In the genomic region with DNA sequence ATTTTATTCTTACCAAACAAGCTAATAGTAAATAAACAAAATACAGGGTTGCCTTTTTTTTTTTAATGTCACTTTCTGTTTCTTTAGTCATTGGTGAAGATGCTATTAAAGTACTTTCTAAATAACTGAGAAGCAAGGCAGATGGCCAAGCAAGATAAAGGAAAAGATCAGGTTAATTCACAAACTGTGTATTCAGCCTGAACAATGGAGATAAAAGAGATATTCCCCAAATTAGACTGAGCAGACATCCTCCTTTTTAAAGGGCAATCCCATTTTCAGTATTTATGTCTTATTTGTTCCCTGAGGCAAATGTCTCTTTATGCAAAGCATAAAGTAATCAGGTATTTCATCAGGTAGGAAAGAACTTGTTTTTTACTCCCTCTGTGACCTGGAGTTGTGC, we compare ENCODE assay signal across 15 cellular contexts. TPM values are rescaled to one million over a fixed set of nuclear protein-coding genes. Genes with fewer than 3 reads are reported as not detected.
DNase-seq lines count a peak whose midpoint lies in the region; ATAC-seq and TF ChIP-seq lines count a peak whose summit lies in the region.
"Had no signal": no experiment of that assay in that cellular context is flagged by ENCODE, and none has a peak within 500 bp of the region (broad histone marks: within the 10 kb centered on the region; RNA-seq: fewer than 3 reads in every experiment).

No MANE protein-coding gene starts in this region.

- no peaks in the 10 kb centered on the region for H3K36me3 Mint-ChIP-seq in CD4-positive, alpha-beta T cell (ENCODE audit: low read depth)
- H3K36me3 Mint-ChIP-seq: T-cell had no signal

- no peaks in the 10 kb centered on the region for H3K27me3 ChIP-seq in psoas muscle (ENCODE audit: insufficient read depth in 3 of 3, low read length in 2 of 3)
- no peaks in the 10 kb centered on the region for H3K27me3 ChIP-seq in CD4-positive, alpha-beta T cell (ENCODE audit: control insufficient read depth, insufficient read depth, low read length)
- H3K27me3 ChIP-seq: Peyer's patch had no signal

- H3K4me1 ChIP-seq in psoas muscle = peaks cover 10% of the 10 kb centered on the region
- H3K4me1 ChIP-seq: Peyer's patch had no signal

- no peak overlapping the region for H3K4me3 Mint-ChIP-seq in CD4-positive, alpha-beta T cell
- H3K4me3 Mint-ChIP-seq: T-cell had no signal

- no peak for ATAC-seq in SK-N-SH treated with all-trans-retinoic acid at 6 μM for 48 hours
- ATAC-seq in psoas muscle = no peak
- no peak for ATAC-seq in CD4-positive, alpha-beta T cell (ENCODE audit: poor library complexity)
- ATAC-seq: T-cell had no signal

- in situ Hi-C loops in GM13976 (cut with MboI; ENCODE audit: low sequenced_read_pairs, unreplicated experiment) = loop anchor here (25.0 kb wide), 1 partner anchor 362 kb away; no protein-coding TSS in a partner anchor

- H3K4me3 ChIP-seq in psoas muscle = peak overlapping the region; percentile 55
- H3K4me3 ChIP-seq: HAP-1, Peyer's patch had no signal

- CTCF ChIA-PET in CD4-positive, alpha-beta T cell (lab: Charles Lee) = no interaction called here

- intact Hi-C loops in psoas muscle (cut with DNase I) = no loop called here
- intact Hi-C loops in CD4-positive, alpha-beta T cell (cut with DNase I, micrococcal nuclease) = no loop called here

- DNase-seq in DMS 273 (lab: John Stamatoyannopoulos, UW; ENCODE audit: unreplicated experiment) (peak; percentile 30), DMS 273 treated with DMSO at 0.1 percent for 48 hours (lab: John Stamatoyannopoulos, UW) (no peak), M059J (ENCODE audit: low read depth) (peak; percentile 41), psoas muscle (no peak), GM13976 (ENCODE audit: low spot score) (no peak)
- no peak for DNase-seq in CD4-positive, alpha-beta T cell
- no peak for DNase-seq in activated effector memory CD4-positive, alpha-beta T cell treated with anti-CD3 and anti-CD28 coated beads, Interleukin-2, amount 50 U/mL, for 16 hours
- DNase-seq: EL, NCI-H1694, NCI-H446, NCI-H774, T-cell had no signal

- H3K27ac ChIP-seq in psoas muscle = peak overlapping the region; percentile 77
- H3K27ac ChIP-seq in CD4-positive, alpha-beta T cell (ENCODE audit: low read depth, low read length) = no peak overlapping the region
- H3K27ac ChIP-seq: Peyer's patch had no signal

- POLR2A ChIA-PET in CD4-positive, alpha-beta T cell (lab: Charles Lee) = no interaction called here

- no peak for TF ChIP-seq CTCF in psoas muscle (IDR thresholded peaks at IDR 0.05)
- no peak for TF ChIP-seq CTCF in CD4-positive, alpha-beta T cell (IDR thresholded peaks at IDR 0.05)
- no peak for TF ChIP-seq CTCF in GM13976 (IDR thresholded peaks at IDR 0.05; ENCODE audit: borderline replicate concordance, control extremely low read depth, extremely low read depth, insufficient read depth, missing control alignments)

- no peaks in the 10 kb centered on the region for H3K27me3 Mint-ChIP-seq in CD4-positive, alpha-beta T cell
- H3K27me3 Mint-ChIP-seq: T-cell had no signal

- H3K9me3 Mint-ChIP-seq in CD4-positive, alpha-beta T cell = no peaks in the 10 kb centered on the region
- H3K9me3 Mint-ChIP-seq: T-cell had no signal

- H3K9me3 ChIP-seq in psoas muscle = no peaks in the 10 kb centered on the region
- peaks cover under 1% of the 10 kb centered on the region for H3K9me3 ChIP-seq in CD4-positive, alpha-beta T cell (ENCODE audit: control insufficient read depth, low read length)
- H3K9me3 ChIP-seq: HAP-1 had no signal

- no peaks in the 10 kb centered on the region for H3K4me1 Mint-ChIP-seq in CD4-positive, alpha-beta T cell (ENCODE audit: low read depth)
- H3K4me1 Mint-ChIP-seq: T-cell had no signal

- H3K36me3 ChIP-seq in psoas muscle (ENCODE audit: insufficient read depth in 1 of 2, low read depth in 1 of 2) = no peaks in the 10 kb centered on the region
- H3K36me3 ChIP-seq: HAP-1, Peyer's patch had no signal

- H3K27ac Mint-ChIP-seq in CD4-positive, alpha-beta T cell = no peak overlapping the region
- H3K27ac Mint-ChIP-seq: T-cell had no signal

TF ChIP-seq in SK-N-SH treated with all-trans-retinoic acid at 6 μM for 48 hours, 23 proteins besides CTCF, POLR2A, EP300 and RAD21:
- TF ChIP-seq ZNF70 (CRISPR knock-in tag; IDR thresholded peaks at IDR 0.05) (0 out of 2 replicates have a peak, but pooled peaks have one; percentile 32), TCF4 (CRISPR knock-in tag; IDR thresholded peaks at IDR 0.05; ENCODE audit: borderline replicate concordance) (peak; percentile 66), ZFP3 (CRISPR knock-in tag; IDR thresholded peaks at IDR 0.05) (no peak), ISL1 (CRISPR knock-in tag; IDR thresholded peaks at IDR 0.05) (no peak)

RNA-seq across cellular contexts. Expression of a gene that starts 23.2 kb away (rescaled TPM):
- total RNA-seq in M059J (2014; rRNA removed; shearing (Covaris generic)) = 9.4 and 11.2 TPM in 2 replicates
- under 1 TPM; 0.11 to 0.26 (median 0.15) TPM for total RNA-seq in psoas muscle
- polyA plus RNA-seq in psoas muscle = under 1 TPM; 0.01 to 0.55 (median 0.17) TPM
- under 1 TPM; 0.25 to 0.41 TPM for total RNA-seq in CD4-positive, alpha-beta T cell

Comparison
In these comparisons a context has a peak if more than half of its experiments do, and no peak if none do; other contexts are left out.
1. DNase-seq: peak in DMS 273 (single experiment) and M059J (single experiment); none in DMS 273 treated with DMSO at 0.1 percent for 48 hours (single experiment), psoas muscle (0 of 2), CD4-positive, alpha-beta T cell (0 of 10), GM13976 (single experiment) and activated effector memory CD4-positive, alpha-beta T cell treated with anti-CD3 and anti-CD28 coated beads, Interleukin-2, amount 50 U/mL, for 16 hours (single experiment).